In genomic region chr3:141530133-141530768, GRCh38 we compare ENCODE assay signal across 9 cellular contexts. TPM values are rescaled to one million over a fixed set of nuclear protein-coding genes. Genes with fewer than 3 reads are reported as not detected.
DNase-seq lines count a peak whose midpoint lies in the region; ATAC-seq, FAIRE-seq and TF ChIP-seq lines count a peak whose summit lies in the region.
"Had no signal": no experiment of that assay in that cellular context is flagged by ENCODE, and none has a peak within 500 bp of the region (broad histone marks: within the 10 kb centered on the region; RNA-seq: fewer than 3 reads in every experiment).

No MANE protein-coding gene starts in this region.

- H3K4me1 ChIP-seq in CD8-positive, alpha-beta memory T cell (ENCODE audit: insufficient read depth, low read length): peaks cover 78% of the 10 kb centered on the region
- H3K4me1 ChIP-seq in HepG2 (ENCODE audit: insufficient read depth, low read length): no peaks in the 10 kb centered on the region

- peak overlapping the region; percentile 27 to 83 (median 67) for H3K4me3 Mint-ChIP-seq in CD8-positive, alpha-beta memory T cell

- CTCF ChIA-PET in CD8-positive, alpha-beta memory T cell (lab: Charles Lee): interaction anchor here (1.0 to 1.3 kb wide), 3 partner anchors 9 to 43 kb away, joined by 3 to 4 read pairs (median 3); partner anchors contain the start of gene RASA2
- CTCF ChIA-PET in HepG2 (lab: Yijun Ruan, JAX; ENCODE audit: low intra/inter-chr PET ratio, low total read pairs): no interaction called here

- in situ Hi-C loops in HepG2 (cut with HindIII; ENCODE audit: extremely low pct_ligation_motif_present, low pct_unique_long_range_greater_than_20kb): no loop called here

- peak overlapping the region; percentile 43 to 94 (median 86) for H3K27ac Mint-ChIP-seq in CD8-positive, alpha-beta memory T cell

- H3K27me3 ChIP-seq in CD8-positive, alpha-beta memory T cell (ENCODE audit: insufficient read depth, low read length, poor library complexity, severe bottlenecking): no peaks in the 10 kb centered on the region
- H3K27me3 ChIP-seq in HepG2 (ENCODE audit: control insufficient read depth in 1 of 2, insufficient read depth in 2 of 2, low read length in 2 of 2): no peaks in the 10 kb centered on the region

- H3K27ac ChIP-seq in CD8-positive, alpha-beta memory T cell (ENCODE audit: low read depth, low read length): peak overlapping the region; percentile 6
- no peak overlapping the region for H3K27ac ChIP-seq in HepG2 (ENCODE audit: extremely low read length, insufficient read depth, low read length)

- H3K4me1 Mint-ChIP-seq in CD8-positive, alpha-beta memory T cell: peaks cover 67 to 79% (median 79%) of the 10 kb centered on the region in 3 donors

- H3K9ac ChIP-seq in HepG2 (ENCODE audit: insufficient read depth, low read depth, low read length): no peak overlapping the region

- H3K4me3 ChIP-seq in CD8-positive, alpha-beta memory T cell (ENCODE audit: low read length): peak overlapping the region; percentile 13
- H3K4me3 ChIP-seq in choroid plexus epithelial cell (ENCODE audit: low read depth, low read length) (no peak overlapping the region), HepG2 (replicated peaks in 1 of 3; ENCODE audit: insufficient read depth in 1 of 3, low read depth in 2 of 3, low read length in 3 of 3) (no peak overlapping the region)

- H3K36me3 ChIP-seq in CD8-positive, alpha-beta memory T cell (ENCODE audit: insufficient read depth, low read length): peaks cover 7% of the 10 kb centered on the region
- peaks cover 2 to 23% of the 10 kb centered on the region in 2 experiments; a peak in 3 of 5 replicates for H3K36me3 ChIP-seq in HepG2 (replicated peaks in 1 of 2; ENCODE audit: control insufficient read depth in 1 of 2, insufficient read depth in 2 of 2, low read length in 2 of 2)

- H4K20me1 ChIP-seq in HepG2 (ENCODE audit: insufficient read depth, low read length): no peaks in the 10 kb centered on the region

- ATAC-seq in omental fat pad (ENCODE audit: low FRiP score) (peak; percentile 70), HepG2 (no peak), HG02852 (IDR thresholded peaks at IDR 0.05; ENCODE audit: unreplicated experiment) (no peak)
- ATAC-seq: Panc1 had no signal

- POLR2A ChIA-PET in CD8-positive, alpha-beta memory T cell (lab: Charles Lee): interaction anchor here (1.0 to 1.1 kb wide), 2 partner anchors 32 to 43 kb away, joined by 4 to 13 read pairs; partner anchors contain the start of gene RASA2
- POLR2A ChIA-PET in HepG2 (lab: Yijun Ruan, JAX): no interaction called here

- WGBS in HepG2 (ENCODE audit: low lambda C conversion rate): 96% methylated on average over 2 of the region's 2 CpGs

- no peak for TF ChIP-seq POLR2A in HepG2 (IDR thresholded peaks at IDR 0.05; ENCODE audit: insufficient read depth in 1 of 2, low read depth in 2 of 2, low read length in 2 of 2)

- no peak for TF ChIP-seq RAD21 in HepG2 (CRISPR knock-in tag; IDR thresholded peaks at IDR 0.05)

- H3K79me2 ChIP-seq in HepG2 (ENCODE audit: insufficient read depth, low read length): no peaks in the 10 kb centered on the region

- TF ChIP-seq EP300 in HepG2 (IDR thresholded peaks at IDR 0.05; ENCODE audit: low read depth in 2 of 2, low read length in 2 of 2) (no peak), HepG2 (CRISPR knock-in tag; IDR thresholded peaks at IDR 0.05; ENCODE audit: borderline replicate concordance) (no peak)

- H3K36me3 Mint-ChIP-seq in CD8-positive, alpha-beta memory T cell: peaks cover 1 to 45% (median 7%) of the 10 kb centered on the region in 3 donors

- no TSS peak for BruUV-seq in HepG2 (replicated peaks; lab: Mats Ljungman, UMichigan)

- intact Hi-C loops in HepG2 (cut with micrococcal nuclease; ENCODE audit: unreplicated experiment): no loop called here

- no peaks in the 10 kb centered on the region for H3K27me3 Mint-ChIP-seq in CD8-positive, alpha-beta memory T cell

- FAIRE-seq in HepG2 (lab: Jason Lieb, UNC): no peak

- TF ChIP-seq CTCF in choroid plexus epithelial cell (conservative IDR thresholded peaks at IDR 0.05; ENCODE audit: low read depth, low read length) (no peak), omental fat pad (IDR thresholded peaks at IDR 0.05) (no peak), HepG2 (CRISPR knock-in tag; IDR thresholded peaks at IDR 0.05) (no peak)

- peak in 2 of 5 donors; percentile 32 to 66 for DNase-seq in CD8-positive, alpha-beta memory T cell
- DNase-seq in NOMO-1 treated with DMSO at 0.1 percent for 48 hours (lab: John Stamatoyannopoulos, UW; ENCODE audit: unreplicated experiment) (peak; percentile 76), choroid plexus epithelial cell (ENCODE audit: low read depth) (peak; percentile 74), omental fat pad (ENCODE audit: low spot score) (no peak), superior temporal gyrus (ENCODE audit: extremely low spot score) (no peak), HepG2 (ENCODE audit: low spot score) (no peak), iPS-NIHi7 (ENCODE audit: extremely low spot score) (no peak)

- H2AFZ ChIP-seq in HepG2 (ENCODE audit: low read length): no peak overlapping the region

- H3K9me3 ChIP-seq in CD8-positive, alpha-beta memory T cell (ENCODE audit: low read length): no peaks in the 10 kb centered on the region
- H3K9me3 ChIP-seq in HepG2 (ENCODE audit: low read length): no peaks in the 10 kb centered on the region

- H3K9me3 Mint-ChIP-seq in CD8-positive, alpha-beta memory T cell: no peaks in the 10 kb centered on the region

- H3K4me2 ChIP-seq in HepG2 (ENCODE audit: low read depth, low read length): no peak overlapping the region

TF ChIP-seq in HepG2, 621 proteins besides CTCF, POLR2A, EP300 and RAD21 (continues in another document):
- TF ChIP-seq E2F5 (CRISPR knock-in tag; conservative IDR thresholded peaks at IDR 0.05) (no peak), RFX5 (IDR thresholded peaks at IDR 0.05; ENCODE audit: low read depth, low read length) (no peak), KLF16 (CRISPR knock-in tag; IDR thresholded peaks at IDR 0.05) (no peak), SAFB2 (CRISPR knock-in tag; IDR thresholded peaks at IDR 0.05; ENCODE audit: borderline replicate concordance, low read depth) (no peak), ZFP36 (IDR thresholded peaks at IDR 0.05; ENCODE audit: borderline replicate concordance, low read depth, low read length, partially characterized antibody) (no peak), HNRNPUL1 (IDR thresholded peaks at IDR 0.05; ENCODE audit: low read depth, low read length) (no peak), NBN (conservative IDR thresholded peaks at IDR 0.05) (no peak), ZFP82 (CRISPR knock-in tag; IDR thresholded peaks at IDR 0.05; ENCODE audit: borderline replicate concordance) (no peak)

RNA-seq across cellular contexts. Expression of gene RASA2, which starts 43.4 kb away (rescaled TPM):
- 10 to 100 TPM; 34.0 to 36.4 TPM for total RNA-seq in CD8-positive, alpha-beta memory T cell
- polyA plus RNA-seq in CD8-positive, alpha-beta memory T cell: 39.2 TPM
- total RNA-seq in omental fat pad: 10 to 100 TPM; 16.4 to 19.8 (median 18.0) TPM
- 8.5 and 10.7 TPM in 2 replicates for total RNA-seq in HepG2 (2016; rRNA removed; fragmentation: Illumina TruSeq; extraction: Trizol)
- 3.6 and 5.2 TPM in 2 replicates for total RNA-seq in HepG2 (2016; cell fraction: cytosol; rRNA removed; fragmentation: Illumina TruSeq; extraction: Trizol; ENCODE audit: low read depth)
- total RNA-seq in HepG2 (2016; cell fraction: insoluble cytoplasmic fraction; rRNA removed; fragmentation: Illumina TruSeq; extraction: Trizol): 8.6 and 10.3 TPM in 2 replicates
- 3.4 and 4.9 TPM in 2 replicates for total RNA-seq in HepG2 (2016; cell fraction: membrane; rRNA removed; fragmentation: Illumina TruSeq; extraction: Trizol)
- 14.0 and 14.2 TPM in 2 replicates for total RNA-seq in HepG2 (2016; cell fraction: nucleus; rRNA removed; fragmentation: Illumina TruSeq; extraction: Trizol)
- polyA plus RNA-seq in HepG2 (2011; rRNA removed): 4.8 and 5.4 TPM in 2 replicates
- 1.7 and 2.9 TPM in 2 replicates for polyA plus RNA-seq in HepG2 (2011; cell fraction: cytosol; rRNA removed)
- polyA plus RNA-seq in HepG2 (2011; cell fraction: nucleus; rRNA removed): 5.9 and 7.2 TPM in 2 replicates
- 4.2 and 4.9 TPM in 2 replicates for polyA plus RNA-seq in HepG2 (2012)
- polyA plus RNA-seq in HepG2 (2016; cell fraction: cytosol; fragmentation: Illumina TruSeq; extraction: Trizol; ENCODE audit: low read depth): 0.27 and 0.46 TPM in 2 replicates
- polyA plus RNA-seq in HepG2 (2016; cell fraction: insoluble cytoplasmic fraction; fragmentation: Illumina TruSeq; extraction: Trizol; ENCODE audit: low read depth): 6.2 and 6.4 TPM in 2 replicates
- polyA plus RNA-seq in HepG2 (2016; cell fraction: membrane; fragmentation: Illumina TruSeq; extraction: Trizol; ENCODE audit: low read depth): 1.2 TPM in 2 replicates
- polyA plus RNA-seq in HepG2 (2016; cell fraction: nucleus; fragmentation: Illumina TruSeq; extraction: Trizol; ENCODE audit: insufficient read depth, low read depth): 13.4 and 13.5 TPM in 2 replicates
- polyA minus RNA-seq in HepG2 (2011; rRNA and poly(A)+ RNA removed; ENCODE audit: low replicate concordance): 2.8 and 4.0 TPM in 2 replicates
- polyA minus RNA-seq in HepG2 (2011; cell fraction: cytosol; rRNA and poly(A)+ RNA removed): 6.3 and 7.7 TPM in 2 replicates
- 19.6 and 20.8 TPM in 2 replicates for polyA minus RNA-seq in HepG2 (2011; cell fraction: nucleus; rRNA and poly(A)+ RNA removed)

Comparison
In these comparisons a context has a peak if more than half of its experiments do, and no peak if none do; other contexts are left out.
1. DNase-seq: peak in NOMO-1 treated with DMSO at 0.1 percent for 48 hours (single experiment) and choroid plexus epithelial cell (single experiment); none in omental fat pad (single experiment), superior temporal gyrus (single experiment), HepG2 (single experiment) and iPS-NIHi7 (single experiment).